Comparison of ENCODE assay signal across 8 cellular contexts in genomic region chr17:49707608-49708514, GRCh38. TPM values are rescaled to one million over a fixed set of nuclear protein-coding genes. Genes with fewer than 3 reads are reported as not detected.
DNase-seq lines count a peak whose midpoint lies in the region; FAIRE-seq and TF ChIP-seq lines count a peak whose summit lies in the region.

SLC35B1 (minus strand) TSS chr17:49707964; CDS start chr17:49707833, 131 bp downstream.

- TF ChIP-seq EP300 in neural cell (conservative IDR thresholded peaks at IDR 0.05; ENCODE audit: poor library complexity, severe bottlenecking) = peak; percentile 75

- H3K36me3 ChIP-seq in ES-I3 (ENCODE audit: insufficient read depth, low read length) (peaks cover 27% of the 10 kb centered on the region), Loucy (ENCODE audit: insufficient read depth, low read length) (peaks cover 54% of the 10 kb centered on the region), neural cell (ENCODE audit: insufficient read depth, low read length) (peaks cover 6% of the 10 kb centered on the region), stomach smooth muscle (ENCODE audit: control insufficient read depth in 2 of 2, insufficient read depth in 2 of 2, low read length in 2 of 2) (peaks cover 37 to 43% of the 10 kb centered on the region in 2 donors)

- H3K27ac ChIP-seq in neural cell (ENCODE audit: low read length) = peak within 1 kb of the TSS; percentile 94
- H3K27ac ChIP-seq in stomach smooth muscle (ENCODE audit: low read length) = peak within 1 kb of the TSS; percentile 95

- peak; percentile 89 for FAIRE-seq in H54 (lab: Jason Lieb, UNC)

- peaks cover 14% of the 10 kb centered on the region; the same call in 1 of the 2 replicates for H3K4me1 ChIP-seq in ES-I3 (ENCODE audit: insufficient read depth, low read length)
- peaks cover 11% of the 10 kb centered on the region for H3K4me1 ChIP-seq in Loucy (ENCODE audit: insufficient read depth, low read length, poor library complexity, severe bottlenecking)
- H3K4me1 ChIP-seq in stomach smooth muscle (ENCODE audit: control insufficient read depth, insufficient read depth, low read length) = peaks cover 23% of the 10 kb centered on the region

- no peaks in the 10 kb centered on the region for H3K9me3 ChIP-seq in ES-I3 (ENCODE audit: control insufficient read depth, insufficient read depth, low read length)
- H3K9me3 ChIP-seq in Loucy (ENCODE audit: insufficient read depth, low read depth, low read length) = no peaks in the 10 kb centered on the region
- H3K9me3 ChIP-seq in neural cell (ENCODE audit: low read length) = no peaks in the 10 kb centered on the region
- H3K9me3 ChIP-seq in stomach smooth muscle (ENCODE audit: control insufficient read depth in 2 of 2, low read length in 2 of 2) = no peaks in the 10 kb centered on the region

- H3F3A ChIP-seq in Loucy (ENCODE audit: low read depth) (peaks cover 5% of the 10 kb centered on the region; the same call in 1 of the 2 replicates), neural cell (ENCODE audit: insufficient read depth, low read length, poor library complexity, severe bottlenecking) (no peaks in the 10 kb centered on the region)

- H3K4me3 ChIP-seq in Loucy (ENCODE audit: low read length, poor library complexity, severe bottlenecking) (peak within 1 kb of the TSS; percentile 85), fibroblast of the aortic adventitia (ENCODE audit: low read depth, low read length) (peak within 1 kb of the TSS; percentile 95), neural cell (ENCODE audit: low read length) (peak within 1 kb of the TSS; percentile 95), stomach smooth muscle (ENCODE audit: low read length in 2 of 2) (peak within 1 kb of the TSS; percentile 82 to 95)

- H3K9ac ChIP-seq in ES-I3 (ENCODE audit: low read depth, low read length) (peak within 1 kb of the TSS; percentile 97), Loucy (ENCODE audit: low read depth, low read length, poor library complexity, severe bottlenecking) (peak within 1 kb of the TSS; percentile 82), neural cell (ENCODE audit: low read length) (peak within 1 kb of the TSS; percentile 96), stomach smooth muscle (ENCODE audit: low read length in 2 of 2) (peak within 1 kb of the TSS; percentile 88 to 97)

- DNase-seq in H54 (ENCODE audit: insufficient read length, low spot score) = peak; percentile 100
- peak; percentile 99 for DNase-seq in SHP77 (lab: John Stamatoyannopoulos, UW)
- DNase-seq in activated effector memory CD4-positive, alpha-beta T cell treated with anti-CD3 and anti-CD28 coated beads, Interleukin-2, amount 50 U/mL, for 16 hours = peak; percentile 99
- DNase-seq in fibroblast of the aortic adventitia (ENCODE audit: low read depth) = peak; percentile 99

- TF ChIP-seq CTCF in Loucy (conservative IDR thresholded peaks at IDR 0.05; ENCODE audit: low read length) (peak; percentile 98), fibroblast of the aortic adventitia (IDR thresholded peaks at IDR 0.05; ENCODE audit: insufficient read depth, low read length) (peak; percentile 95), neural cell (IDR thresholded peaks at IDR 0.05; ENCODE audit: poor library complexity, severe bottlenecking) (peak; percentile 99)

- H3K79me2 ChIP-seq in Loucy (ENCODE audit: insufficient read depth, low read length) = peaks cover 32% of the 10 kb centered on the region
- peaks cover 15% of the 10 kb centered on the region for H3K79me2 ChIP-seq in neural cell (replicated peaks; ENCODE audit: insufficient read depth, low read length)

- peak; percentile 73 for TF ChIP-seq RAD21 in neural cell (conservative IDR thresholded peaks at IDR 0.05)

- no peaks in the 10 kb centered on the region for H3K9me2 ChIP-seq in Loucy (replicated peaks; ENCODE audit: low read depth, low read length)
- no peaks in the 10 kb centered on the region for H3K9me2 ChIP-seq in neural cell (ENCODE audit: insufficient read depth, low read length)

- H4K20me1 ChIP-seq in Loucy (ENCODE audit: insufficient read depth, low read length, poor library complexity, severe bottlenecking) (peaks cover 3% of the 10 kb centered on the region), neural cell (ENCODE audit: insufficient read depth) (no peaks in the 10 kb centered on the region)

- TF ChIP-seq POLR2A in H54 (IDR thresholded peaks at IDR 0.05; ENCODE audit: low read depth, low read length) = peak; percentile 71

- H3K4me2 ChIP-seq in Loucy (ENCODE audit: low read depth, low read length, poor library complexity, severe bottlenecking) (peak within 1 kb of the TSS; percentile 92), neural cell (ENCODE audit: low read length) (peak within 1 kb of the TSS; percentile 94)

- H2AFZ ChIP-seq in Loucy (ENCODE audit: low read length) = peak within 1 kb of the TSS; percentile 35; the same call in 1 of the 2 replicates
- H2AFZ ChIP-seq in neural cell (ENCODE audit: low read depth, low read length) = peak within 1 kb of the TSS; percentile 70

- H3K27me3 ChIP-seq in Loucy (ENCODE audit: insufficient read depth, low read length, poor library complexity, severe bottlenecking) = no peaks in the 10 kb centered on the region
- no peaks in the 10 kb centered on the region for H3K27me3 ChIP-seq in neural cell (ENCODE audit: insufficient read depth, low read depth, low read length)
- no peaks in the 10 kb centered on the region for H3K27me3 ChIP-seq in stomach smooth muscle (ENCODE audit: control insufficient read depth in 1 of 2, insufficient read depth in 2 of 2, low read length in 2 of 2)

TF ChIP-seq in neural cell, 6 proteins besides CTCF, POLR2A, EP300 and RAD21:
- TF ChIP-seq SMC3 (conservative IDR thresholded peaks at IDR 0.05; ENCODE audit: poor library complexity) (peak; percentile 88), EZH2 (IDR thresholded peaks at IDR 0.05; ENCODE audit: borderline replicate concordance, insufficient read depth, low read length, poor library complexity, severe bottlenecking) (no peak), TAF1 (IDR thresholded peaks at IDR 0.05; ENCODE audit: low read depth) (peak; percentile 80), POLR2AphosphoS5 (IDR thresholded peaks at IDR 0.05) (peak; percentile 90), MXI1 (conservative IDR thresholded peaks at IDR 0.05; ENCODE audit: poor library complexity, severe bottlenecking) (peak; percentile 80), REST (IDR thresholded peaks at IDR 0.05; ENCODE audit: borderline replicate concordance) (peak; percentile 71)

RNA-seq across cellular contexts. Expression of gene SLC35B1, which starts in this region (rescaled TPM):
- 24.5 and 59.7 TPM in 2 replicates for total RNA-seq in fibroblast of the aortic adventitia (ENCODE audit: low replicate concordance)
- polyA plus RNA-seq in neural cell = 120 and 124 TPM in 2 replicates
- polyA minus RNA-seq in neural cell = 51.5 and 62.8 TPM in 2 replicates

Comparison
In these comparisons a context has a peak if more than half of its experiments do, and no peak if none do; other contexts are left out.
1. Peak in every context shown above with its lines: DNase-seq, H3K4me3 ChIP-seq and H3K27ac ChIP-seq.